18 cellular contexts compared by ENCODE assay signal in genomic region chr3:57029383-57029782, GRCh38. TPM values are rescaled to one million over a fixed set of nuclear protein-coding genes. Genes with fewer than 3 reads are reported as not detected.
DNase-seq lines count a peak whose midpoint lies in the region; ATAC-seq, FAIRE-seq and TF ChIP-seq lines count a peak whose summit lies in the region.
"Had no signal": no experiment of that assay in that cellular context is flagged by ENCODE, and none has a peak within 500 bp of the region (broad histone marks: within the 10 kb centered on the region; RNA-seq: fewer than 3 reads in every experiment).

No MANE protein-coding gene starts in this region.

- 83% methylated on average over 1 of the region's 2 CpGs for WGBS in K562 (ENCODE audit: insufficient coverage, low coverage, missing lambda C conversion rate)
- 97 to 100% (median 100%) methylated on average over 2 of the region's 2 CpGs for WGBS in psoas muscle, 3 donors

- H2AFZ ChIP-seq in OCI-LY1 (ENCODE audit: low read length) (no peak overlapping the region), K562 (ENCODE audit: low read depth, low read length) (no peak overlapping the region), parathyroid adenoma (no peak overlapping the region)

- ATAC-seq in K562 (no peak), HG03520 (IDR thresholded peaks at IDR 0.05; ENCODE audit: unreplicated experiment) (no peak), foreskin keratinocyte (no peak), psoas muscle (no peak)
- ATAC-seq: A549 had no signal

- no peak for FAIRE-seq in K562 (lab: Jason Lieb, UNC)
- FAIRE-seq: A549, H1 had no signal

- no peak for TF ChIP-seq POLR2A in K562 (conservative IDR thresholded peaks at IDR 0.05)

- H3F3A ChIP-seq in DOHH2 (ENCODE audit: control insufficient read depth, insufficient read depth) (no peaks in the 10 kb centered on the region), OCI-LY1 (ENCODE audit: insufficient read depth, low read length) (no peaks in the 10 kb centered on the region)

- no peaks in the 10 kb centered on the region for H3K9me1 ChIP-seq in K562 (ENCODE audit: control insufficient read depth, insufficient read depth, low read length)

- no peak overlapping the region for H3K27ac ChIP-seq in DOHH2 (ENCODE audit: low read depth, low read length)
- H3K27ac ChIP-seq in OCI-LY1 (ENCODE audit: low read depth, low read length, poor library complexity, severe bottlenecking): peak overlapping the region; percentile 79
- H3K27ac ChIP-seq in K562 (ENCODE audit: extremely low read depth, low read depth, low read length): no peak overlapping the region
- H3K27ac ChIP-seq in parathyroid adenoma: peak overlapping the region; percentile 61
- no peak overlapping the region for H3K27ac ChIP-seq in foreskin keratinocyte
- H3K27ac ChIP-seq in psoas muscle: no peak overlapping the region
- H3K27ac ChIP-seq: A549 had no signal

- H3K4me1 ChIP-seq in DOHH2 (ENCODE audit: control insufficient read depth, low read length) (peaks cover 37% of the 10 kb centered on the region), OCI-LY1 (ENCODE audit: insufficient read depth, low read length, severe bottlenecking) (peaks cover 46% of the 10 kb centered on the region), K562 (replicated peaks in 1 of 2; ENCODE audit: control insufficient read depth in 2 of 2, insufficient read depth in 2 of 2, low read length in 2 of 2) (peaks cover 0 to 3% of the 10 kb centered on the region in 2 experiments; a peak in 1 of 5 replicates), parathyroid adenoma (peaks cover 25% of the 10 kb centered on the region), foreskin keratinocyte (no peaks in the 10 kb centered on the region), psoas muscle (no peaks in the 10 kb centered on the region)
- H3K4me1 ChIP-seq: A549, BE2C, Caco-2 had no signal

- peak overlapping the region; percentile 67 for H3K4me2 ChIP-seq in DOHH2 (ENCODE audit: low read length)
- H3K4me2 ChIP-seq in OCI-LY1 (ENCODE audit: low read length): no peak overlapping the region
- no peak overlapping the region for H3K4me2 ChIP-seq in K562 (ENCODE audit: insufficient read depth, low read length)
- H3K4me2 ChIP-seq in parathyroid adenoma (ENCODE audit: low read length): peak overlapping the region; percentile 52
- H3K4me2 ChIP-seq: A549 had no signal

- H3K4me3 ChIP-seq in DOHH2 (ENCODE audit: low read length) (no peak overlapping the region; the same call in 1 of the 2 replicates), OCI-LY1 (ENCODE audit: low read depth, low read length, poor library complexity, severe bottlenecking) (no peak overlapping the region), K562 (no peak overlapping the region), parathyroid adenoma (ENCODE audit: low read depth, low read length) (no peak overlapping the region), psoas muscle (no peak overlapping the region)
- H3K4me3 ChIP-seq: A549, HAP-1 had no signal

- in situ Hi-C loops in K562 (cut with MboI): no loop called here

- H3K27me3 ChIP-seq in DOHH2 (ENCODE audit: control insufficient read depth, low read length) (no peaks in the 10 kb centered on the region), OCI-LY1 (ENCODE audit: insufficient read depth, low read length) (no peaks in the 10 kb centered on the region), K562 (ENCODE audit: control insufficient read depth in 2 of 2, insufficient read depth in 2 of 2, low read length in 2 of 2) (no peaks in the 10 kb centered on the region), parathyroid adenoma (ENCODE audit: control insufficient read depth, insufficient read depth, low read length) (no peaks in the 10 kb centered on the region), foreskin keratinocyte (no peaks in the 10 kb centered on the region), psoas muscle (ENCODE audit: insufficient read depth in 3 of 3, low read length in 2 of 3) (no peaks in the 10 kb centered on the region)
- H3K27me3 ChIP-seq: BE2C had no signal

- H3K9me2 ChIP-seq in DOHH2 (replicated peaks; ENCODE audit: control insufficient read depth, low read length) (no peaks in the 10 kb centered on the region), OCI-LY1 (ENCODE audit: low read depth, low read length) (no peaks in the 10 kb centered on the region)

- CTCF ChIA-PET in K562 (lab: Yijun Ruan, JAX; ENCODE audit: low intra/inter-chr PET ratio): no interaction called here

- H3K9ac ChIP-seq in OCI-LY1 (ENCODE audit: low read length) (peak overlapping the region; percentile 2; the same call in 1 of the 2 replicates), K562 (ENCODE audit: insufficient read depth in 1 of 2, low read depth in 2 of 2, low read length in 2 of 2) (no peak overlapping the region), parathyroid adenoma (no peak overlapping the region)

- H3K36me3 ChIP-seq in DOHH2 (ENCODE audit: control insufficient read depth, low read length): no peaks in the 10 kb centered on the region
- no peaks in the 10 kb centered on the region; the same call in 1 of the 2 replicates for H3K36me3 ChIP-seq in OCI-LY1 (ENCODE audit: insufficient read depth, low read length)
- H3K36me3 ChIP-seq in K562 (ENCODE audit: control insufficient read depth, insufficient read depth, low read length): no peaks in the 10 kb centered on the region
- H3K36me3 ChIP-seq in parathyroid adenoma (ENCODE audit: control insufficient read depth, insufficient read depth, low read length): no peaks in the 10 kb centered on the region
- H3K36me3 ChIP-seq in psoas muscle (ENCODE audit: insufficient read depth in 1 of 2, low read depth in 1 of 2): no peaks in the 10 kb centered on the region
- H3K36me3 ChIP-seq: BE2C, HAP-1 had no signal

- TF ChIP-seq CTCF in DOHH2 (IDR thresholded peaks at IDR 0.05; ENCODE audit: low read depth, low read length, poor library complexity, severe bottlenecking) (no peak), OCI-LY1 (IDR thresholded peaks at IDR 0.05; ENCODE audit: low read length) (no peak), K562 (IDR thresholded peaks at IDR 0.05 in 2 of 3, conservative IDR thresholded peaks at IDR 0.05 in 1 of 3; ENCODE audit: insufficient read depth in 2 of 3, low read depth in 1 of 3, low read length in 3 of 3) (no peak), parathyroid adenoma (IDR thresholded peaks at IDR 0.05) (no peak), foreskin keratinocyte (conservative IDR thresholded peaks at IDR 0.05) (no peak), psoas muscle (IDR thresholded peaks at IDR 0.05) (no peak)

- no peaks in the 10 kb centered on the region for H4K20me1 ChIP-seq in DOHH2 (ENCODE audit: control insufficient read depth, insufficient read depth, low read depth, low read length)
- H4K20me1 ChIP-seq in OCI-LY1 (ENCODE audit: insufficient read depth, low read length): no peaks in the 10 kb centered on the region
- H4K20me1 ChIP-seq in K562 (replicated peaks; ENCODE audit: control insufficient read depth, insufficient read depth, low read length): no peaks in the 10 kb centered on the region

- no peak for TF ChIP-seq RAD21 in K562 (CRISPR knock-in tag; conservative IDR thresholded peaks at IDR 0.05 in 1 of 2, IDR thresholded peaks at IDR 0.05 in 1 of 2)

- no TSS peak for BruUV-seq in K562 (replicated peaks; lab: Mats Ljungman, UMichigan)

- POLR2A ChIA-PET in K562 (lab: Yijun Ruan, JAX): no interaction called here

- intact Hi-C loops in K562 (cut with micrococcal nuclease) (no loop called here), psoas muscle (cut with DNase I) (no loop called here)

- DNase-seq in K562 (ENCODE audit: extremely low read depth in 1 of 4, low spot score in 3 of 4): no peak
- DNase-seq in foreskin keratinocyte: no peak
- DNase-seq in NCI-H510A treated with DMSO at 0.1 percent for 48 hours (lab: John Stamatoyannopoulos, UW): no peak
- DNase-seq in psoas muscle: no peak
- DNase-seq: Caco-2; CD8-positive, alpha-beta memory T cell; DND-41; HFFc6 had no signal

- no peak for TF ChIP-seq EP300 in K562 (IDR thresholded peaks at IDR 0.05; ENCODE audit: low read length)

- no peaks in the 10 kb centered on the region for H3K9me3 ChIP-seq in DOHH2 (ENCODE audit: control insufficient read depth, insufficient read depth, low read length)
- no peaks in the 10 kb centered on the region for H3K9me3 ChIP-seq in OCI-LY1 (ENCODE audit: low read length)
- no peaks in the 10 kb centered on the region for H3K9me3 ChIP-seq in K562 (replicated peaks; ENCODE audit: control insufficient read depth, insufficient read depth, low read depth, low read length)
- H3K9me3 ChIP-seq in parathyroid adenoma (ENCODE audit: control insufficient read depth, low read length): no peaks in the 10 kb centered on the region
- no peaks in the 10 kb centered on the region for H3K9me3 ChIP-seq in psoas muscle
- H3K9me3 ChIP-seq: A549, BE2C, Caco-2, HAP-1 had no signal

- no peaks in the 10 kb centered on the region for H3K79me2 ChIP-seq in DOHH2 (ENCODE audit: control insufficient read depth, low read length)
- no peaks in the 10 kb centered on the region for H3K79me2 ChIP-seq in OCI-LY1 (ENCODE audit: insufficient read depth, low read length)
- no peaks in the 10 kb centered on the region for H3K79me2 ChIP-seq in K562 (ENCODE audit: control insufficient read depth, insufficient read depth, low read length)
- peaks cover 18% of the 10 kb centered on the region for H3K79me2 ChIP-seq in parathyroid adenoma

RNA-seq across cellular contexts. Expression of gene SPATA12, which starts 31.1 kb away (rescaled TPM):
- not detected in 2 replicates for total RNA-seq in K562 (2011; cell fraction: chromatin; rRNA removed; ENCODE audit: low replicate concordance)
- not detected in 2 replicates for total RNA-seq in K562 (2011; cell fraction: nucleolus; rRNA removed)
- not detected in 2 replicates for total RNA-seq in K562 (2011; cell fraction: nucleoplasm; rRNA removed)
- not detected in 2 replicates for total RNA-seq in K562 (2014; rRNA removed)
- total RNA-seq in K562 (2014; rRNA removed; fragmentation: Illumina TruSeq; extraction: Trizol): not detected in 2 replicates
- total RNA-seq in K562 (2015; rRNA removed; fragmentation: Illumina TruSeq; extraction: Trizol): not detected in 2 replicates
- not detected in 2 replicates for total RNA-seq in K562 (2021)
- not detected in 2 replicates for polyA plus RNA-seq in K562 (2011; rRNA removed)
- polyA plus RNA-seq in K562 (2011; cell fraction: cytosol; rRNA removed): not detected in 2 replicates
- polyA plus RNA-seq in K562 (2011; cell fraction: nucleus; rRNA removed): not detected in 2 replicates
- polyA plus RNA-seq in K562 (2012): not detected in 2 replicates
- not detected in 2 replicates for polyA plus RNA-seq in K562 (2014; fragmentation: Illumina TruSeq; extraction: Trizol)
- not detected for polyA plus RNA-seq in K562 (2014; fragmentation: Nextera tagmentation; extraction: Ambion mirVana)
- not detected in 2 replicates for polyA plus RNA-seq in K562 (2014; rRNA removed)
- not detected in 2 replicates for polyA minus RNA-seq in K562 (2011; rRNA and poly(A)+ RNA removed)
- not detected in 2 replicates for polyA minus RNA-seq in K562 (2011; cell fraction: cytosol; rRNA and poly(A)+ RNA removed)
- polyA minus RNA-seq in K562 (2011; cell fraction: nucleus; rRNA and poly(A)+ RNA removed): not detected in 2 replicates
- total RNA-seq in foreskin keratinocyte: 0.03 TPM in 1 of 2 replicates, not detected in the other
- polyA plus RNA-seq in foreskin keratinocyte: 0.02 and 0.04 TPM in 2 replicates
- not detected for total RNA-seq in psoas muscle
- polyA plus RNA-seq in psoas muscle: under 1 TPM in 1 of 3 donors, not detected in 2; 0.01 TPM
- total RNA-seq: Caco-2; CD8-positive, alpha-beta memory T cell; HFFc6 had no signal
- polyA plus RNA-seq: AG04450; CD8-positive, alpha-beta memory T cell; IgD-negative memory B cell had no signal

Comparison
In these comparisons a context has a peak if more than half of its experiments do, and no peak if none do; other contexts are left out.
1. H3K27ac ChIP-seq: peak in OCI-LY1 (single experiment) and parathyroid adenoma (single experiment); none in DOHH2 (single experiment), K562 (single experiment), foreskin keratinocyte (single experiment) and psoas muscle (single experiment).
2. H3K4me2 ChIP-seq: peak in DOHH2 (single experiment) and parathyroid adenoma (single experiment); none in OCI-LY1 (single experiment) and K562 (single experiment).